36 cellular contexts compared by ENCODE assay signal in genomic region chr13:51355217-51355616, GRCh38. TPM values are rescaled to one million over a fixed set of nuclear protein-coding genes. Genes with fewer than 3 reads are reported as not detected.
"Had no signal": no experiment of that assay in that cellular context is flagged by ENCODE, and none has a peak within 500 bp of the region (broad histone marks: within the 10 kb centered on the region; RNA-seq: fewer than 3 reads in every experiment).

No MANE protein-coding gene starts in this region.

- FAIRE-seq: bronchial epithelial cell, TTC549 had no signal

- H3K4me3 Mint-ChIP-seq: activated B cell treated with CpG ODN at 0.5 μM for 24 hours; activated CD4-positive, alpha-beta memory T cell treated with anti-CD3 and anti-CD28 coated beads, Interleukin-2, amount 10 ng/mL, durations not matched to agents 7 days and 5 days; activated CD4-positive, alpha-beta T cell treated with anti-CD3 and anti-CD28 coated beads, Interleukin-2, amount 10 ng/mL, durations not matched to agents 7 days and 5 days; activated CD8-positive, alpha-beta memory T cell treated with anti-CD3 and anti-CD28 coated beads, Interleukin-2, amount 10 ng/mL, durations not matched to agents 7 days and 5 days; activated CD8-positive, alpha-beta T cell treated with anti-CD3 and anti-CD28 coated beads, Interleukin-2, amount 10 ng/mL, durations not matched to agents 7 days and 5 days; activated naive CD4-positive, alpha-beta T cell treated with anti-CD3 and anti-CD28 coated beads, Interleukin-2, amount 10 ng/mL, durations not matched to agents 7 days and 5 days; activated naive CD4-positive, alpha-beta T cell treated with anti-CD3 and anti-CD28 coated beads, Interleukin-2, amount 50 U/mL, for 24 hours; activated naive CD8-positive, alpha-beta T cell; activated T-cell treated with anti-CD3 and anti-CD28 coated beads, Interleukin-2, amount 50 U/mL, for 24 hours; brain; central memory CD8-positive, alpha-beta T cell; T-helper 1 cell treated with Interleukin-12 subunit alpha and Interleukin-12 subunit beta and Interleukin-4 antibody, amounts not matched to agents 30 μg/mL and 1 μg/mL, for 36 hours; T-helper 2 cell treated with Interferon-gamma antibody and Interleukin-4, amounts not matched to agents 5 μg/mL and 100 μg/mL, for 36 hours had no signal

- H3K27ac Mint-ChIP-seq: activated B cell treated with CpG ODN at 0.5 μM for 24 hours; activated CD4-positive, alpha-beta memory T cell treated with anti-CD3 and anti-CD28 coated beads, Interleukin-2, amount 10 ng/mL, durations not matched to agents 7 days and 5 days; activated CD4-positive, alpha-beta T cell treated with anti-CD3 and anti-CD28 coated beads, Interleukin-2, amount 10 ng/mL, durations not matched to agents 7 days and 5 days; activated CD8-positive, alpha-beta memory T cell treated with anti-CD3 and anti-CD28 coated beads, Interleukin-2, amount 10 ng/mL, durations not matched to agents 7 days and 5 days; activated CD8-positive, alpha-beta T cell treated with anti-CD3 and anti-CD28 coated beads, Interleukin-2, amount 10 ng/mL, durations not matched to agents 7 days and 5 days; activated naive CD4-positive, alpha-beta T cell treated with anti-CD3 and anti-CD28 coated beads, Interleukin-2, amount 10 ng/mL, durations not matched to agents 7 days and 5 days; activated naive CD4-positive, alpha-beta T cell treated with anti-CD3 and anti-CD28 coated beads, Interleukin-2, amount 50 U/mL, for 24 hours; activated naive CD8-positive, alpha-beta T cell; activated T-cell treated with anti-CD3 and anti-CD28 coated beads, Interleukin-2, amount 50 U/mL, for 24 hours; activated T-helper 2 cell treated with anti-CD3 and anti-CD28 coated beads, Interferon-gamma antibody, Interleukin-2, Interleukin-4, amounts not matched to agents 10 μg/mL and 5 μg/mL and 100 μg/mL, durations not matched to agents 14 hours and 24 hours and 36 hours; brain; T-helper 1 cell treated with Interleukin-12 subunit alpha and Interleukin-12 subunit beta and Interleukin-4 antibody, amounts not matched to agents 30 μg/mL and 1 μg/mL, for 36 hours; T-helper 2 cell treated with Interferon-gamma antibody and Interleukin-4, amounts not matched to agents 5 μg/mL and 100 μg/mL, for 36 hours had no signal

- ATAC-seq: activated CD8-positive, alpha-beta memory T cell treated with anti-CD3 and anti-CD28 coated beads, Interleukin-2, amount 10 ng/mL, durations not matched to agents 7 days and 5 days; activated CD8-positive, alpha-beta T cell treated with anti-CD3 and anti-CD28 coated beads, Interleukin-2, amount 10 ng/mL, durations not matched to agents 7 days and 5 days had no signal

- H3K9me3 ChIP-seq: ascending aorta had no signal

- H3K27me3 Mint-ChIP-seq: activated B cell treated with CpG ODN at 0.5 μM for 24 hours; activated CD4-positive, alpha-beta memory T cell treated with anti-CD3 and anti-CD28 coated beads, Interleukin-2, amount 10 ng/mL, durations not matched to agents 7 days and 5 days; activated CD4-positive, alpha-beta T cell treated with anti-CD3 and anti-CD28 coated beads, Interleukin-2, amount 10 ng/mL, durations not matched to agents 7 days and 5 days; activated CD8-positive, alpha-beta memory T cell treated with anti-CD3 and anti-CD28 coated beads, Interleukin-2, amount 10 ng/mL, durations not matched to agents 7 days and 5 days; activated naive CD4-positive, alpha-beta T cell treated with anti-CD3 and anti-CD28 coated beads, Interleukin-2, amount 10 ng/mL, durations not matched to agents 7 days and 5 days; activated naive CD4-positive, alpha-beta T cell treated with anti-CD3 and anti-CD28 coated beads, Interleukin-2, amount 50 U/mL, for 24 hours; activated naive CD8-positive, alpha-beta T cell; activated T-cell treated with anti-CD3 and anti-CD28 coated beads, Interleukin-2, amount 50 U/mL, for 24 hours; brain; central memory CD8-positive, alpha-beta T cell had no signal

- H3K36me3 ChIP-seq: ascending aorta, cardiac muscle cell had no signal

- H3K27ac ChIP-seq: ascending aorta, cardiac muscle cell, VCaP had no signal

- H3K4me1 Mint-ChIP-seq: activated B cell treated with CpG ODN at 0.5 μM for 24 hours; activated CD4-positive, alpha-beta memory T cell treated with anti-CD3 and anti-CD28 coated beads, Interleukin-2, amount 10 ng/mL, durations not matched to agents 7 days and 5 days; activated CD4-positive, alpha-beta T cell treated with anti-CD3 and anti-CD28 coated beads, Interleukin-2, amount 10 ng/mL, durations not matched to agents 7 days and 5 days; activated CD8-positive, alpha-beta memory T cell treated with anti-CD3 and anti-CD28 coated beads, Interleukin-2, amount 10 ng/mL, durations not matched to agents 7 days and 5 days; activated naive CD4-positive, alpha-beta T cell treated with anti-CD3 and anti-CD28 coated beads, Interleukin-2, amount 10 ng/mL, durations not matched to agents 7 days and 5 days; activated naive CD4-positive, alpha-beta T cell treated with anti-CD3 and anti-CD28 coated beads, Interleukin-2, amount 50 U/mL, for 24 hours; central memory CD8-positive, alpha-beta T cell had no signal

- H3K36me3 Mint-ChIP-seq: brain had no signal

- DNase-seq: activated B cell treated with CpG ODN at 0.5 μM for 24 hours; activated CD4-positive, alpha-beta memory T cell treated with anti-CD3 and anti-CD28 coated beads, Interleukin-2, amount 10 ng/mL, durations not matched to agents 7 days and 5 days; activated CD4-positive, alpha-beta T cell treated with anti-CD3 and anti-CD28 coated beads for 4 hours; activated CD4-positive, alpha-beta T cell treated with anti-CD3 and anti-CD28 coated beads, Interleukin-2, amount 10 ng/mL, durations not matched to agents 7 days and 5 days; activated CD4-positive, alpha-beta T cell treated with anti-CD3 and anti-CD28 coated beads, Interleukin-2, amount 50 U/mL, for 48 hours; activated CD4-positive, CD25-positive, alpha-beta regulatory T cell treated with anti-CD3 and anti-CD28 coated beads, Interleukin-2, amount 50 U/mL, for 72 hours; activated CD8-positive, alpha-beta memory T cell treated with anti-CD3 and anti-CD28 coated beads for 24 hours; activated CD8-positive, alpha-beta memory T cell treated with anti-CD3 and anti-CD28 coated beads, Interleukin-2, amount 10 ng/mL, durations not matched to agents 7 days and 5 days; activated CD8-positive, alpha-beta memory T cell treated with anti-CD3 and anti-CD28 coated beads, Interleukin-2, amount 50 U/mL, for 48 hours; activated CD8-positive, alpha-beta T cell treated with anti-CD3 and anti-CD28 coated beads, Interleukin-2, amount 10 ng/mL, durations not matched to agents 7 days and 5 days; activated effector memory CD4-positive, alpha-beta T cell treated with Interleukin-2 at 50 U/mL for 16 hours; activated gamma-delta T cell; activated naive CD4-positive, alpha-beta T cell treated with anti-CD3 and anti-CD28 coated beads, Interleukin-2, amount 10 ng/mL, durations not matched to agents 7 days and 5 days; activated naive CD4-positive, alpha-beta T cell treated with Interleukin-2 at 50 U/mL for 16 hours; activated T-cell treated with anti-CD3 and anti-CD28 coated beads, Interleukin-2, amount 50 U/mL, for 24 hours; activated T-cell treated with anti-CD3 and anti-CD28 coated beads, Interleukin-2, amount 50 U/mL, for 48 hours; amygdala; anterior cingulate cortex; caudate nucleus; cerebellar nuclear complex; T-helper 1 cell; T-helper 2 cell; T-helper 9 cell had no signal

- H3K27me3 ChIP-seq: ascending aorta, cardiac muscle cell had no signal

- H3K9me3 Mint-ChIP-seq: activated B cell treated with CpG ODN at 0.5 μM for 24 hours; activated CD4-positive, alpha-beta memory T cell treated with anti-CD3 and anti-CD28 coated beads, Interleukin-2, amount 10 ng/mL, durations not matched to agents 7 days and 5 days; activated CD4-positive, alpha-beta T cell treated with anti-CD3 and anti-CD28 coated beads, Interleukin-2, amount 10 ng/mL, durations not matched to agents 7 days and 5 days; activated naive CD4-positive, alpha-beta T cell treated with anti-CD3 and anti-CD28 coated beads, Interleukin-2, amount 10 ng/mL, durations not matched to agents 7 days and 5 days; activated T-helper 2 cell treated with anti-CD3 and anti-CD28 coated beads, Interferon-gamma antibody, Interleukin-2, Interleukin-4, amounts not matched to agents 10 μg/mL and 5 μg/mL and 100 μg/mL, durations not matched to agents 14 hours and 24 hours and 36 hours; brain; central memory CD8-positive, alpha-beta T cell; T-helper 1 cell treated with Interleukin-12 subunit alpha and Interleukin-12 subunit beta and Interleukin-4 antibody, amounts not matched to agents 30 μg/mL and 1 μg/mL, for 36 hours; T-helper 2 cell treated with Interferon-gamma antibody and Interleukin-4, amounts not matched to agents 5 μg/mL and 100 μg/mL, for 36 hours had no signal

- H3K4me3 ChIP-seq: ascending aorta, cardiac muscle cell had no signal

- H3K4me1 ChIP-seq: ascending aorta had no signal

RNA-seq across cellular contexts. Expression of gene SERPINE3, which starts 15.7 kb away (rescaled TPM):
- total RNA-seq: activated B cell treated with CpG ODN at 0.5 μM for 24 hours; activated CD4-positive, alpha-beta memory T cell treated with anti-CD3 and anti-CD28 coated beads, Interleukin-2, amount 10 ng/mL, durations not matched to agents 7 days and 5 days; activated CD4-positive, alpha-beta T cell treated with anti-CD3 and anti-CD28 coated beads, Interleukin-2, amount 10 ng/mL, durations not matched to agents 7 days and 5 days; activated CD8-positive, alpha-beta memory T cell treated with anti-CD3 and anti-CD28 coated beads, Interleukin-2, amount 10 ng/mL, durations not matched to agents 7 days and 5 days; activated CD8-positive, alpha-beta T cell treated with anti-CD3 and anti-CD28 coated beads, Interleukin-2, amount 10 ng/mL, durations not matched to agents 7 days and 5 days; activated T-helper 2 cell treated with anti-CD3 and anti-CD28 coated beads, Interferon-gamma antibody, Interleukin-2, Interleukin-4, amounts not matched to agents 10 μg/mL and 5 μg/mL and 100 μg/mL, durations not matched to agents 14 hours and 24 hours and 36 hours; ascending aorta; bronchial epithelial cell; chondrocyte had no signal
